7 cellular contexts compared by ENCODE assay signal in the genomic region with DNA sequence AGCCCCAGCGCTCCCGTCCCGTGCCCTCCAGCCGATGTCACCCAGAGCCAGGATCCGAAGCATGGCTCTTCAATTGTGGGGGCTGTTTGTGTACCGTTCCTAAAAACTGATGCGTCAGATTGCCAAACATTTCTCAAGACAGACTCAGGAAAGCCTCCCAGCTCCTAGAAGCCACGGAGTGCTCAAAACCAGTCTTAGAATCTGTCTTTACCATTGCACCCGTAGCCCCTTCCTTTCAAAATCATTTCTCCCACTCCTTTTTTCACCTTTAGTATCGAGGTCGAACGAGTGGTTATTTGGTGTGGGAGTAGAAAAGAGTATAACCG. TPM values are rescaled to one million over a fixed set of nuclear protein-coding genes. Genes with fewer than 3 reads are reported as not detected.
A peak's percentile ranks its signal among the peaks of the same experiment; 100 is the strongest.
DNase-seq lines count a peak whose midpoint lies in the region; ATAC-seq and TF ChIP-seq lines count a peak whose summit lies in the region.

No MANE protein-coding gene starts in this region.

- H2AFZ ChIP-seq in PC-3 (ENCODE audit: low read length) (peak overlapping the region; percentile 96), parathyroid adenoma (peak overlapping the region; percentile 76)

- no peaks in the 10 kb centered on the region for H3K9me3 ChIP-seq in PC-3 (ENCODE audit: low read length)
- H3K9me3 ChIP-seq in parathyroid adenoma (ENCODE audit: control insufficient read depth, low read length), result no peaks in the 10 kb centered on the region

- intact Hi-C loops in PC-3 (cut with micrococcal nuclease), result loop anchor here (1.0 to 5.0 kb wide), 6 partner anchors 54 to 306 kb away; partner anchors contain the start of gene FGFR1OP2

- H3K4me1 ChIP-seq in PC-3 (ENCODE audit: insufficient read depth, low read length) (peaks cover 28% of the 10 kb centered on the region), parathyroid adenoma (peaks cover 6% of the 10 kb centered on the region)

- H3K36me3 ChIP-seq in PC-3 (ENCODE audit: low read depth, low read length), result no peaks in the 10 kb centered on the region
- H3K36me3 ChIP-seq in parathyroid adenoma (ENCODE audit: control insufficient read depth, insufficient read depth, low read length), result no peaks in the 10 kb centered on the region

- H3K4me3 ChIP-seq in PC-3 (ENCODE audit: low read length) (peak overlapping the region; percentile 80), parathyroid adenoma (ENCODE audit: low read depth, low read length) (peak overlapping the region; percentile 96)

- CTCF ChIA-PET in PC-3 (lab: Charles Lee), result interaction anchor here (0.6 to 1.6 kb wide), 4 partner anchors 55 to 229 kb away, joined by 3 to 7 read pairs (median 3); no protein-coding TSS in a partner anchor

- H3K79me2 ChIP-seq in PC-3 (ENCODE audit: low read length) (peaks cover 49% of the 10 kb centered on the region), parathyroid adenoma (peaks cover 22% of the 10 kb centered on the region)

- TSS peak; percentile 59 for BruUV-seq in PC-3 (replicated peaks; lab: Mats Ljungman, UMichigan)

- DNase-seq in PC-3 (peak; percentile 62), epithelial cell of prostate (ENCODE audit: low read depth, low spot score) (no peak), NK-92 (lab: John Stamatoyannopoulos, UW; ENCODE audit: unreplicated experiment) (no peak)
- no peak for DNase-seq in activated CD4-positive, CD25-positive, alpha-beta regulatory T cell treated with anti-CD3 and anti-CD28 coated beads, Interleukin-2, amount 50 U/mL, for 72 hours

- POLR2A ChIA-PET in PC-3 (lab: Charles Lee; ENCODE audit: unreplicated experiment), result interaction anchor here (0.5 to 1.0 kb wide), 3 partner anchors 222 to 1903 kb away, joined by 4 to 7 read pairs (median 4); partner anchors contain the start of gene MED21

- H3K9ac ChIP-seq in PC-3 (ENCODE audit: low read length), result peak overlapping the region; percentile 81
- peak overlapping the region; percentile 70 for H3K9ac ChIP-seq in parathyroid adenoma

- H3K4me2 ChIP-seq in PC-3 (ENCODE audit: low read length), result peak overlapping the region; percentile 94
- peak overlapping the region; percentile 99 for H3K4me2 ChIP-seq in parathyroid adenoma (ENCODE audit: low read length)

- H3K9me2 ChIP-seq in PC-3 (replicated peaks; ENCODE audit: low read length), result no peaks in the 10 kb centered on the region

- H3K27me3 ChIP-seq in PC-3 (ENCODE audit: low read length), result no peaks in the 10 kb centered on the region
- no peaks in the 10 kb centered on the region for H3K27me3 ChIP-seq in parathyroid adenoma (ENCODE audit: control insufficient read depth, insufficient read depth, low read length)

- peak overlapping the region; percentile 40 for H3K27ac ChIP-seq in PC-3 (ENCODE audit: low read length)
- H3K27ac ChIP-seq in epithelial cell of prostate, result peak overlapping the region; percentile 76
- peak overlapping the region; percentile 79 for H3K27ac ChIP-seq in parathyroid adenoma

- no peaks in the 10 kb centered on the region for H4K20me1 ChIP-seq in PC-3 (ENCODE audit: low read length)

- TF ChIP-seq CTCF in PC-3 (conservative IDR thresholded peaks at IDR 0.05; ENCODE audit: low read depth, low read length) (0 out of 2 replicates have a peak, but pooled peaks have one; percentile 9), parathyroid adenoma (IDR thresholded peaks at IDR 0.05) (no peak)

- H3F3A ChIP-seq in PC-3 (ENCODE audit: low read length, unreplicated experiment), result no peaks in the 10 kb centered on the region

- ATAC-seq in GM21390 (IDR thresholded peaks at IDR 0.05; ENCODE audit: unreplicated experiment), result peak; percentile 8
- ATAC-seq in PC-3, result peak; percentile 39; the same call in 1 of the 2 replicates
- ATAC-seq in HG03280 (IDR thresholded peaks at IDR 0.05; ENCODE audit: unreplicated experiment), result no peak

RNA-seq across cellular contexts. Expression of gene STK38L, which starts 0.6 kb away (rescaled TPM):
- total RNA-seq in PC-3 (2014; rRNA removed), result 19.4 and 32.3 TPM in 2 replicates
